ENCODE assay signal across 8 cellular contexts in the genomic region with DNA sequence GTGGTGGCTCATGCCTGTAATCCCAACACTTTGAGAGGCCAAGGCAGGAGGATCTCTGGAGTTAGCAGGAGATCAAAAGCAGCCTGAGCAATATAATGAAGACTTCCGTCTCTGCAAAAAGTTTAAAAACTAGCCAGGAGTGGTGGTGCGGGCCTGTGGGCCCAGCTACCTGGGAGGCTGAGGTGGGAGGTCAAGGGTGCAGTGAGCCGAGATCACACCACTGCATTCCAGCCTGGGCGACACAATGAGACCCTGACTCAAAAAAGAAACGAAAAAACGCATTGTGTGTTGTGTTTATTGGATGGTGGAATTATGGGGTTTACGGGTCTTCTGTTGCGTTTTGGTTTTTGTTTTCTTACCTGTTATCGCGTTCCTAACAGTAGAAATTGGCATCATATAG. TPM values are rescaled to one million over a fixed set of nuclear protein-coding genes. Genes with fewer than 3 reads are reported as not detected.
DNase-seq lines count a peak whose midpoint lies in the region; ATAC-seq, FAIRE-seq and TF ChIP-seq lines count a peak whose summit lies in the region.

No MANE protein-coding gene starts in this region.

- H3K4me3 ChIP-seq in GM12878 (peak overlapping the region; percentile 72), lung (peak overlapping the region; percentile 42), upper lobe of left lung (peak overlapping the region; percentile 43 to 87 (median 72))

- no peak for FAIRE-seq in GM12878 (lab: Jason Lieb, UNC)

- H3K4me1 ChIP-seq in GM12878 (ENCODE audit: control insufficient read depth, insufficient read depth, low read length) (peaks cover 4% of the 10 kb centered on the region), lung (ENCODE audit: control insufficient read depth in 2 of 2, insufficient read depth in 2 of 2, low read length in 2 of 2) (peaks cover 0 to 8% of the 10 kb centered on the region in 2 donors), upper lobe of left lung (peaks cover 14 to 20% (median 18%) of the 10 kb centered on the region in 4 donors)

- intact Hi-C loops in activated naive CD4-positive, alpha-beta T cell treated with anti-CD3 and anti-CD28 coated beads for 36 hours (cut with micrococcal nuclease), result loop anchor here (1.0 kb wide), 5 partner anchors 35 to 391 kb away; a partner anchor contains a TSS
- intact Hi-C loops in GM12878 (cut with micrococcal nuclease; ENCODE audit: unreplicated experiment), result loop anchor here (2.0 kb wide), 1 partner anchor 57 kb away; a partner anchor contains a TSS

- H3K9me3 ChIP-seq in GM12878 (replicated peaks; ENCODE audit: control insufficient read depth, insufficient read depth, low read length) (no peaks in the 10 kb centered on the region), lung (ENCODE audit: control insufficient read depth in 2 of 2, insufficient read depth in 1 of 2, low read length in 1 of 2) (no peaks in the 10 kb centered on the region), upper lobe of left lung (no peaks in the 10 kb centered on the region)

- H3K36me3 ChIP-seq in GM12878 (ENCODE audit: control insufficient read depth in 2 of 2, insufficient read depth in 2 of 2, low read length in 1 of 2), result no peaks in the 10 kb centered on the region; a peak in 2 of 4 replicates
- H3K36me3 ChIP-seq in lung (ENCODE audit: control insufficient read depth in 2 of 2, insufficient read depth in 2 of 2, low read length in 2 of 2), result peaks cover 0 to 1% of the 10 kb centered on the region in 2 donors
- peaks cover 0 to 7% (median 3%) of the 10 kb centered on the region in 4 donors for H3K36me3 ChIP-seq in upper lobe of left lung

- H3K9me3 Mint-ChIP-seq in activated naive CD4-positive, alpha-beta T cell treated with anti-CD3 and anti-CD28 coated beads for 36 hours, result no peaks in the 10 kb centered on the region

- RAD21 ChIA-PET in GM12878 (lab: Charles Lee; ENCODE audit: unreplicated experiment), result interaction anchor here (0.6 to 1.9 kb wide), 7 partner anchors 24 to 179 kb away, joined by 3 to 7 read pairs (median 5); a partner anchor contains a TSS

- no peaks in the 10 kb centered on the region for H3K27me3 Mint-ChIP-seq in activated naive CD4-positive, alpha-beta T cell treated with anti-CD3 and anti-CD28 coated beads for 36 hours (ENCODE audit: low read depth)

- H3K27me3 ChIP-seq in GM12878 (replicated peaks in 1 of 2; ENCODE audit: control insufficient read depth in 2 of 2, insufficient read depth in 2 of 2, low read length in 1 of 2) (no peaks in the 10 kb centered on the region), lung (ENCODE audit: control insufficient read depth, insufficient read depth) (no peaks in the 10 kb centered on the region), upper lobe of left lung (no peaks in the 10 kb centered on the region)

- H3K9ac ChIP-seq in GM12878 (ENCODE audit: control insufficient read depth, insufficient read depth, low read length), result peak overlapping the region; percentile 95

- H4K20me1 ChIP-seq in GM12878 (ENCODE audit: control insufficient read depth, insufficient read depth), result no peaks in the 10 kb centered on the region

- peaks cover 14% of the 10 kb centered on the region for H3K36me3 Mint-ChIP-seq in activated naive CD4-positive, alpha-beta T cell treated with anti-CD3 and anti-CD28 coated beads for 36 hours (ENCODE audit: low read depth)

- ATAC-seq in GM12878, result no peak
- no peak for ATAC-seq in lung (ENCODE audit: insufficient read depth, low FRiP score)
- no peak for ATAC-seq in upper lobe of left lung (ENCODE audit: low FRiP score in 2 of 2)
- no peak for ATAC-seq in HG03280 (IDR thresholded peaks at IDR 0.05; ENCODE audit: unreplicated experiment)

- H3K4me2 ChIP-seq in GM12878 (ENCODE audit: control insufficient read depth, insufficient read depth), result peak overlapping the region; percentile 87

- no peak for DNase-seq in activated naive CD4-positive, alpha-beta T cell treated with anti-CD3 and anti-CD28 coated beads for 36 hours
- no peak for DNase-seq in activated naive CD4-positive, alpha-beta T cell treated with Interleukin-2 at 50 U/mL for 16 hours
- DNase-seq in GM12878 (ENCODE audit: low read depth, low spot score), result no peak
- DNase-seq in lung (ENCODE audit: low spot score), result no peak
- DNase-seq in upper lobe of left lung, result no peak
- DNase-seq in G401 (ENCODE audit: low spot score), result no peak
- DNase-seq in HuH-7.5 (ENCODE audit: low spot score), result no peak

- SMC1A ChIA-PET in GM12878 (lab: Charles Lee; ENCODE audit: uncharacterized antibody, unreplicated experiment), result interaction anchor here (1.0 to 2.4 kb wide), 10 partner anchors 10 to 110 kb away, joined by 3 to 11 read pairs (median 4); a partner anchor contains a TSS

- H2AFZ ChIP-seq in GM12878 (ENCODE audit: control insufficient read depth, low read depth, low read length), result no peak overlapping the region

- H3K4me1 Mint-ChIP-seq in activated naive CD4-positive, alpha-beta T cell treated with anti-CD3 and anti-CD28 coated beads for 36 hours (ENCODE audit: low read depth), result peaks cover 38% of the 10 kb centered on the region

- TF ChIP-seq RAD21 in GM12878 (IDR thresholded peaks at IDR 0.05; ENCODE audit: insufficient read depth, low read depth, low read length), result no peak

- 93% methylated on average over 10 of the region's 10 CpGs for WGBS in GM12878 (ENCODE audit: insufficient coverage, insufficient replicate concordance, low lambda C conversion rate, missing lambda C conversion rate)
- WGBS in lung, 2 donors, result 88 to 92% methylated on average over 10 of the region's 10 CpGs
- WGBS in upper lobe of left lung, 2 donors, result 90% methylated on average over 10 of the region's 10 CpGs

- BruUV-seq in GM12878 (replicated peaks; lab: Mats Ljungman, UMichigan), result TSS peak; percentile 95

- TF ChIP-seq CTCF in GM12878 (IDR thresholded peaks at IDR 0.05 in 2 of 3, conservative IDR thresholded peaks at IDR 0.05 in 1 of 3; ENCODE audit: control insufficient read depth in 2 of 3, extremely low read depth in 1 of 3, insufficient read depth in 1 of 3, low read depth in 3 of 3, low read length in 3 of 3) (no peak), lung (IDR thresholded peaks at IDR 0.05; ENCODE audit: control extremely low read depth, extremely low read depth) (no peak), upper lobe of left lung (IDR thresholded peaks at IDR 0.05) (no peak)

- in situ Hi-C loops in GM12878 (cut with MboI) (no loop called here), G401 (cut with HindIII; ENCODE audit: low sequenced_read_pairs) (no loop called here)

- H3K27ac ChIP-seq in GM12878 (ENCODE audit: control insufficient read depth, insufficient read depth) (peak overlapping the region; percentile 85), lung (ENCODE audit: low read depth in 1 of 2, low read length in 1 of 2) (peak overlapping the region in 1 of 2 donors; percentile 57), upper lobe of left lung (peak overlapping the region; percentile 88 to 97 (median 92))

- peak overlapping the region; percentile 97 for H3K27ac Mint-ChIP-seq in activated naive CD4-positive, alpha-beta T cell treated with anti-CD3 and anti-CD28 coated beads for 36 hours

- TF ChIP-seq POLR2A in GM12878 (IDR thresholded peaks at IDR 0.05; ENCODE audit: low read depth, low read length) (no peak), upper lobe of left lung (IDR thresholded peaks at IDR 0.05) (no peak)

- H3K79me2 ChIP-seq in GM12878 (ENCODE audit: control insufficient read depth, insufficient read depth, low read length), result peaks cover 37% of the 10 kb centered on the region

- peak overlapping the region; percentile 96 for H3K4me3 Mint-ChIP-seq in activated naive CD4-positive, alpha-beta T cell treated with anti-CD3 and anti-CD28 coated beads for 36 hours

- POLR2A ChIA-PET in GM12878 (lab: Charles Lee), result interaction anchor here (1.3 to 2.3 kb wide), 3 partner anchors 34 to 307 kb away, joined by 3 to 9 read pairs (median 6); a partner anchor contains a TSS

- TF ChIP-seq EP300 in GM12878 (IDR thresholded peaks at IDR 0.05; ENCODE audit: borderline replicate concordance in 1 of 2, control insufficient read depth in 1 of 2, low read depth in 2 of 2, low read length in 2 of 2), result no peak
- no peak for TF ChIP-seq EP300 in upper lobe of left lung (IDR thresholded peaks at IDR 0.05)

- CTCF ChIA-PET in activated naive CD4-positive, alpha-beta T cell treated with anti-CD3 and anti-CD28 coated beads for 36 hours (lab: Charles Lee), result interaction anchor here (0.6 to 1.9 kb wide), 2 partner anchors 12 to 47 kb away, joined by 4 to 7 read pairs; a partner anchor contains a TSS
- CTCF ChIA-PET in GM12878 (lab: Yijun Ruan, JAX), result interaction anchor here (0.9 to 1.6 kb wide), 7 partner anchors 8 to 163 kb away, joined by 3 to 9 read pairs (median 3); a partner anchor contains a TSS

RNA-seq across cellular contexts. Expression of a gene that starts 0.9 kb away (rescaled TPM):
- 10 to 100 TPM; 43.4 to 46.0 TPM for total RNA-seq in activated naive CD4-positive, alpha-beta T cell treated with anti-CD3 and anti-CD28 coated beads for 36 hours
- total RNA-seq in GM12878 (2013; cell fraction: nucleolus; rRNA removed), result 77.6 and 80.3 TPM in 2 replicates
- total RNA-seq in GM12878 (2014; rRNA removed) (41.9 and 42.0 TPM in 2 replicates), GM12878 (2014; rRNA removed; fragmentation: Illumina TruSeq; extraction: Trizol) (38.6 and 42.5 TPM in 2 replicates), GM12878 (2021) (32.1 and 33.9 TPM in 2 replicates), lung (10 to 100 TPM; 27.3 to 38.7 TPM), upper lobe of left lung (10 to 100 TPM; 28.6 to 46.1 (median 31.7) TPM)
- polyA plus RNA-seq in GM12878 (2011; ENCODE audit: low read depth), result 17.5 TPM
- polyA plus RNA-seq in GM12878 (2011; rRNA removed) (31.8 and 38.0 TPM in 2 replicates), GM12878 (2014; fragmentation: Illumina TruSeq; extraction: Trizol) (40.3 and 50.6 TPM in 2 replicates), GM12878 (2014; fragmentation: Nextera tagmentation; extraction: Ambion mirVana) (10 to 100 TPM; 19.5 to 20.7 TPM), GM12878 (2014; rRNA removed) (44.1 and 46.3 TPM in 2 replicates), GM12878 (2016; fragmentation: Nextera tagmentation; extraction: Ambion mirVana) (10 to 100 TPM; 51.9 to 56.9 TPM), lung (10 to 100 TPM; 18.9 to 27.4 TPM)
- 36.8 and 41.9 TPM in 2 replicates for polyA plus RNA-seq in GM12878 (2011; cell fraction: cytosol; rRNA removed)
- 21.1 and 30.9 TPM in 2 replicates for polyA plus RNA-seq in GM12878 (2011; cell fraction: nucleus; rRNA removed)
- polyA plus RNA-seq in GM12878 (2012), result 19.7 and 21.0 TPM in 2 replicates
- 43.8 and 49.0 TPM in 2 replicates for polyA minus RNA-seq in GM12878 (2011; rRNA and poly(A)+ RNA removed)
- 13.7 and 14.6 TPM in 2 replicates for polyA minus RNA-seq in GM12878 (2011; cell fraction: cytosol; rRNA and poly(A)+ RNA removed)
- polyA minus RNA-seq in GM12878 (2011; cell fraction: nucleus; rRNA and poly(A)+ RNA removed), result 17.8 and 27.5 TPM in 2 replicates
- total RNA-seq in G401 (2014; rRNA removed; shearing (Covaris generic)), result 39.3 and 69.5 TPM in 2 replicates

RNA-seq across cellular contexts. Expression of a gene that starts 46.9 kb away (rescaled TPM):
- total RNA-seq in activated naive CD4-positive, alpha-beta T cell treated with anti-CD3 and anti-CD28 coated beads for 36 hours, result 10 to 100 TPM; 28.7 to 31.3 TPM
- 31.3 and 36.2 TPM in 2 replicates for total RNA-seq in GM12878 (2013; cell fraction: nucleolus; rRNA removed)
- total RNA-seq in GM12878 (2014; rRNA removed) (42.0 and 44.6 TPM in 2 replicates), GM12878 (2014; rRNA removed; fragmentation: Illumina TruSeq; extraction: Trizol) (34.2 and 37.7 TPM in 2 replicates), GM12878 (2021) (38.5 and 40.4 TPM in 2 replicates), lung (10 to 100 TPM; 27.1 to 27.2 TPM), upper lobe of left lung (10 to 100 TPM; 24.0 to 47.0 (median 27.6) TPM)
- 32.2 TPM for polyA plus RNA-seq in GM12878 (2011; ENCODE audit: low read depth)
- polyA plus RNA-seq in GM12878 (2011; rRNA removed) (23.4 and 45.1 TPM in 2 replicates), GM12878 (2014; fragmentation: Illumina TruSeq; extraction: Trizol) (69.1 and 81.8 TPM in 2 replicates), GM12878 (2014; fragmentation: Nextera tagmentation; extraction: Ambion mirVana) (10 to 100 TPM; 14.1 to 17.6 TPM), GM12878 (2014; rRNA removed) (33.2 and 38.7 TPM in 2 replicates), GM12878 (2016; fragmentation: Nextera tagmentation; extraction: Ambion mirVana) (10 to 100 TPM; 54.8 to 55.2 TPM), lung (10 to 100 TPM; 23.2 to 32.7 TPM)
- polyA plus RNA-seq in GM12878 (2011; cell fraction: cytosol; rRNA removed), result 42.3 and 53.9 TPM in 2 replicates
- 38.8 and 53.3 TPM in 2 replicates for polyA plus RNA-seq in GM12878 (2011; cell fraction: nucleus; rRNA removed)
- polyA plus RNA-seq in GM12878 (2012), result 33.9 and 36.8 TPM in 2 replicates
- polyA minus RNA-seq in GM12878 (2011; rRNA and poly(A)+ RNA removed), result 16.1 and 18.2 TPM in 2 replicates
- polyA minus RNA-seq in GM12878 (2011; cell fraction: cytosol; rRNA and poly(A)+ RNA removed), result 6.4 and 9.3 TPM in 2 replicates
- polyA minus RNA-seq in GM12878 (2011; cell fraction: nucleus; rRNA and poly(A)+ RNA removed), result 5.4 and 7.6 TPM in 2 replicates
- total RNA-seq in G401 (2014; rRNA removed; shearing (Covaris generic)), result 40.9 and 65.2 TPM in 2 replicates

RNA-seq across cellular contexts. Expression of a gene that starts 56.5 kb away (rescaled TPM):
- total RNA-seq in activated naive CD4-positive, alpha-beta T cell treated with anti-CD3 and anti-CD28 coated beads for 36 hours, result 100 to 1,000 TPM; 237 to 238 TPM
- total RNA-seq in GM12878 (2013; cell fraction: nucleolus; rRNA removed), result 39.5 and 42.6 TPM in 2 replicates
- total RNA-seq in GM12878 (2014; rRNA removed) (96.0 and 96.5 TPM in 2 replicates), GM12878 (2014; rRNA removed; fragmentation: Illumina TruSeq; extraction: Trizol) (62.7 and 64.0 TPM in 2 replicates), GM12878 (2021) (101 and 107 TPM in 2 replicates), lung (100 to 1,000 TPM in 1 of 2 donors, 10 to 100 TPM in 1; 61.3 to 147 TPM), upper lobe of left lung (100 to 1,000 TPM in 3 of 6 donors, 10 to 100 TPM in 3; 67.4 to 129 (median 102) TPM)
- 73.0 TPM for polyA plus RNA-seq in GM12878 (2011; ENCODE audit: low read depth)
- polyA plus RNA-seq in GM12878 (2011; rRNA removed) (79.0 and 97.9 TPM in 2 replicates), GM12878 (2014; fragmentation: Illumina TruSeq; extraction: Trizol) (86.4 and 98.5 TPM in 2 replicates), GM12878 (2014; fragmentation: Nextera tagmentation; extraction: Ambion mirVana) (10 to 100 TPM; 21.5 to 47.7 TPM), GM12878 (2014; rRNA removed) (78.8 and 82.9 TPM in 2 replicates), GM12878 (2016; fragmentation: Nextera tagmentation; extraction: Ambion mirVana) (100 to 1,000 TPM; 139 to 143 TPM), lung (10 to 100 TPM; 46.9 to 73.8 TPM)
- 90.2 and 102 TPM in 2 replicates for polyA plus RNA-seq in GM12878 (2011; cell fraction: cytosol; rRNA removed)
- polyA plus RNA-seq in GM12878 (2011; cell fraction: nucleus; rRNA removed), result 93.7 and 96.5 TPM in 2 replicates
- polyA plus RNA-seq in GM12878 (2012), result 105 and 112 TPM in 2 replicates
- 108 and 136 TPM in 2 replicates for polyA minus RNA-seq in GM12878 (2011; rRNA and poly(A)+ RNA removed)
- polyA minus RNA-seq in GM12878 (2011; cell fraction: cytosol; rRNA and poly(A)+ RNA removed), result 34.9 and 48.2 TPM in 2 replicates
- 25.9 and 42.8 TPM in 2 replicates for polyA minus RNA-seq in GM12878 (2011; cell fraction: nucleus; rRNA and poly(A)+ RNA removed)
- total RNA-seq in G401 (2014; rRNA removed; shearing (Covaris generic)), result 73.5 and 95.4 TPM in 2 replicates
